6 cellular contexts compared by ENCODE assay signal in genomic region chr2:233646033-233646432, GRCh38. TPM values are rescaled to one million over a fixed set of nuclear protein-coding genes. Genes with fewer than 3 reads are reported as not detected.
"Had no signal": no experiment of that assay in that cellular context is flagged by ENCODE, and none has a peak within 500 bp of the region (broad histone marks: within the 10 kb centered on the region; RNA-seq: fewer than 3 reads in every experiment).

No MANE protein-coding gene starts in this region.

RNA-seq across cellular contexts. Expression of gene UGT1A10, which starts 9.8 kb away (rescaled TPM):
- total RNA-seq: GM23338, H1, H9, HFFc6, HT1080, IMR-90 had no signal
- polyA plus RNA-seq: GM23338, H1, IMR-90 had no signal

RNA-seq across cellular contexts. Expression of gene UGT1A9, which starts 25.7 kb away (rescaled TPM):
- total RNA-seq: GM23338, H1, H9, HFFc6, HT1080, IMR-90 had no signal
- polyA plus RNA-seq: GM23338, H1, IMR-90 had no signal

RNA-seq across cellular contexts. Expression of gene UGT1A8, which starts 28.6 kb away (rescaled TPM):
- total RNA-seq: H1, H9, HFFc6, HT1080, IMR-90 had no signal
- polyA plus RNA-seq: GM23338, H1, IMR-90 had no signal

RNA-seq across cellular contexts. Expression of gene UGT1A7, which starts 35.7 kb away (rescaled TPM):
- total RNA-seq: GM23338, H1, H9, HFFc6, HT1080, IMR-90 had no signal
- polyA plus RNA-seq: GM23338, H1, IMR-90 had no signal

RNA-seq across cellular contexts. Expression of gene UGT1A6, which starts 46.7 kb away (rescaled TPM):
- total RNA-seq: GM23338, H1, H9, HFFc6, HT1080, IMR-90 had no signal
- polyA plus RNA-seq: GM23338, H1, IMR-90 had no signal
